In the genomic region with DNA sequence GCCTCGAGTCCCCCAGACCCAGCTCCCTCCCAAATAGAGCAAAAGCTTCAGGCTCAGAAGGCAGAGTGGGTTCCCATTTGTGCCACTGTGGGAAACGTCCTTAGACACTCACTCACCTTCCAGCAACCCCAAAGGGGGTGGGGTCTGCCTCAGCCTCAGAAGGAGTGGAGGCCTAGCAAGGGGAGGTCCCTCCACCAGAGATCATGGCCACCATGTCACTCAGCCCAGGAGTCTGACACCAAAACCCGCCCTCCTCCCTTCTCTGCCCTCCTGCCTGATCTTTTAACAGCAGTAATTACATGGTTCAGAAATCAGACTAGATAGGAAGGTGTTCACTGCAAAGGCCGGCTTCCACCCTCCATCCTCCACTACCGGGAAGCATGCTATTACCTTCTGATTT, we compare ENCODE assay signal across 22 cellular contexts.
"Had no signal": no experiment of that assay in that cellular context is flagged by ENCODE, and none has a peak within 500 bp of the region (broad histone marks: within the 10 kb centered on the region; RNA-seq: fewer than 3 reads in every experiment).

No MANE protein-coding gene starts in this region.

- H3K36me3 ChIP-seq: lower lobe of right lung, ovary, sigmoid colon, tibial artery, upper lobe of left lung had no signal

- H3K27ac Mint-ChIP-seq: effector memory CD8-positive, alpha-beta T cell; immature natural killer cell; stimulated activated memory B cell treated with anti-CD40 and anti-IgM and Interleukin-4, amounts not matched to agents 10 μg/mL and 1 μg/mL and 100 μg/mL, for 72 hours had no signal

- H3K4me3 Mint-ChIP-seq: effector memory CD8-positive, alpha-beta T cell; immature natural killer cell; naive thymus-derived CD8-positive, alpha-beta T cell; stimulated activated memory B cell treated with anti-CD40 and anti-IgM and Interleukin-4, amounts not matched to agents 10 μg/mL and 1 μg/mL and 100 μg/mL, for 72 hours had no signal

- DNase-seq: cortex of kidney; effector memory CD8-positive, alpha-beta T cell; hypothalamus; immature natural killer cell; islet precursor cell; kidney glomerular epithelial cell; left colon; left ventricle myocardium superior; lower lobe of right lung; naive thymus-derived CD8-positive, alpha-beta T cell; occipital lobe; ovary; psoas muscle; right cardiac atrium; sigmoid colon; stimulated activated CD4-positive, alpha-beta T cell treated with anti-CD3 and anti-CD28 coated beads, Interleukin-4, amount 100 ng/mL, for 4 hours; stimulated activated naive CD8-positive, alpha-beta T cell treated with anti-CD3 and anti-CD28 coated beads, Interleukin-15, Interleukin-2, amounts not matched to agents 100 U/mL and 50 U/mL, for 24 hours; substantia nigra; testis; tibial artery; upper lobe of left lung had no signal

- H3K9me3 Mint-ChIP-seq: effector memory CD8-positive, alpha-beta T cell; immature natural killer cell had no signal

- H3K4me3 ChIP-seq: lower lobe of right lung, ovary, psoas muscle, sigmoid colon, testis, tibial artery, upper lobe of left lung had no signal

- H3K36me3 Mint-ChIP-seq: immature natural killer cell; naive thymus-derived CD8-positive, alpha-beta T cell; stimulated activated memory B cell treated with anti-CD40 and anti-IgM and Interleukin-4, amounts not matched to agents 10 μg/mL and 1 μg/mL and 100 μg/mL, for 72 hours had no signal

- H3K27me3 ChIP-seq: ovary, testis, upper lobe of left lung had no signal
